Comparison of ENCODE assay signal across 19 cellular contexts in genomic region chr2:31920968-31921367, GRCh38.
"Had no signal": no experiment of that assay in that cellular context is flagged by ENCODE, and none has a peak within 500 bp of the region (broad histone marks: within the 10 kb centered on the region; RNA-seq: fewer than 3 reads in every experiment).

No MANE protein-coding gene starts in this region.

- FAIRE-seq: HepG2 had no signal

- ATAC-seq: HepG2, Panc1, PC-3 had no signal

- DNase-seq: IMR-90, MV-4-11, NCI-H1048, NCI-H1105, NCI-H1417, NCI-H1436 treated with DMSO at 0.1 percent for 48 hours, NCI-H1694, NCI-H187 treated with DMSO at 0.1 percent for 48 hours, NCI-H2029 treated with DMSO at 0.1 percent for 48 hours, NCI-H2171 treated with DMSO at 0.1 percent for 48 hours, NCI-H345, NCI-H446 treated with DMSO at 0.1 percent for 48 hours, NCI-H510A treated with DMSO at 0.1 percent for 48 hours, NCI-H526, PC-3, SHP77 treated with DMSO at 0.1 percent for 48 hours, SJCRH30 had no signal
